In the genomic region with DNA sequence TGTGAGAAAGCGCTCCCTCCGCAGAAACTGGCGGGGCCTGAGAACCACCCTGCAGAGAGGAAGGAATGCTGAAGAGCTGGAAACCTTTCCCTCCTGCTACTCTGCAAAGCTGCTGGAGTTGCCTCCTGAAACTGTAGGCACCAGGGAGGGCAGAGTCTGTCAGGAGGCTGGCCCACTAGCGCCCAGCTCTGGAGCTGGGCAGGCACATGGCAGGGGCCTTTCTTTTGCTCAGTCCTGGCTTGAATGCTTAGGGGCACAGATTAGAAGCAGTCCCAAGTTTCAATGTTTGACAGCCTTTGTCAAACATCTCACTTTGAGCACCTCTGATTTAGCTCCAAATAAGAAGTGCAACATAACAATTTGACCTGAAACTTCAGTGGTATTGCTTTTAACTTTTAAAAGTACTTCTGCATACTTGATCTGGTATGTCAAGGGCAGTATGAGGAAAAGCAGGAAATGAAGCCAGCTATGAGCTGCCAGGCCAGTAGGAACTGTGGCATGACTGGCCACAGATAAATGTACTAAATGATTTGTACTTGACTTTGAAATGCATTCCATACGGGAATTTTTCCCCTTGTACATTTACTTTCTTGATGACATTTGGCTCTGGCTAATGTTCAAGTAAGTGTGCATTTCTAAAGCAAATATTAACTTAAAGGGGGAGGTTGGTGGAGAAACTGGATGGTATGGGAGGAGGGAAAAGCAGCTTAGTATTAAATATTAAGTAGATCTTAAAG, we compare ENCODE assay signal across 1 cellular context.
TF ChIP-seq lines count a peak whose summit lies in the region.

No MANE protein-coding gene starts in this region.

TF ChIP-seq in SK-N-SH, 30 proteins besides CTCF, POLR2A, EP300 and RAD21:
- TF ChIP-seq GATA2 (CRISPR knock-in tag; IDR thresholded peaks at IDR 0.05) (no peak), POLR2AphosphoS5 (IDR thresholded peaks at IDR 0.05; ENCODE audit: low read depth, low read length) (peak; percentile 51; the same call in 1 of the 2 replicates), FOXM1 (IDR thresholded peaks at IDR 0.05; ENCODE audit: low read depth) (no peak), SIN3A (IDR thresholded peaks at IDR 0.05; ENCODE audit: borderline replicate concordance, low read depth, low read length) (peak; percentile 39; the same call in 1 of the 2 replicates), TCF12 (IDR thresholded peaks at IDR 0.05) (peak; percentile 90), PBX3 (IDR thresholded peaks at IDR 0.05) (peak; percentile 85), USF2 (IDR thresholded peaks at IDR 0.05; ENCODE audit: borderline replicate concordance, low read depth, low read length) (no peak), ELF1 (IDR thresholded peaks at IDR 0.05) (peak; percentile 49; the same call in 1 of the 2 replicates), MXI1 (IDR thresholded peaks at IDR 0.05; ENCODE audit: low read depth, low read length) (no peak), RXRA (IDR thresholded peaks at IDR 0.05; ENCODE audit: borderline replicate concordance, low read depth) (peak; percentile 20; the same call in 1 of the 2 replicates), JUND (IDR thresholded peaks at IDR 0.05) (peak; percentile 71), NFIC (IDR thresholded peaks at IDR 0.05; ENCODE audit: borderline replicate concordance) (peak; percentile 83), ZBTB33 (IDR thresholded peaks at IDR 0.05; ENCODE audit: borderline replicate concordance, low read depth) (0 out of 2 replicates have a peak, but pooled peaks have one; percentile 24), TEAD4 (IDR thresholded peaks at IDR 0.05; ENCODE audit: borderline replicate concordance, insufficient read depth) (peak; percentile 74; the same call in 1 of the 2 replicates), TAF1 (IDR thresholded peaks at IDR 0.05; ENCODE audit: borderline replicate concordance, low read depth, low read length) (no peak), FOSL2 (IDR thresholded peaks at IDR 0.05; ENCODE audit: borderline replicate concordance, low read depth) (peak; percentile 46; the same call in 1 of the 2 replicates), GABPA (IDR thresholded peaks at IDR 0.05; ENCODE audit: low read depth) (no peak), YY1 (IDR thresholded peaks at IDR 0.05; ENCODE audit: low read depth) (no peak)
- TF ChIP-seq, protein P1, sequence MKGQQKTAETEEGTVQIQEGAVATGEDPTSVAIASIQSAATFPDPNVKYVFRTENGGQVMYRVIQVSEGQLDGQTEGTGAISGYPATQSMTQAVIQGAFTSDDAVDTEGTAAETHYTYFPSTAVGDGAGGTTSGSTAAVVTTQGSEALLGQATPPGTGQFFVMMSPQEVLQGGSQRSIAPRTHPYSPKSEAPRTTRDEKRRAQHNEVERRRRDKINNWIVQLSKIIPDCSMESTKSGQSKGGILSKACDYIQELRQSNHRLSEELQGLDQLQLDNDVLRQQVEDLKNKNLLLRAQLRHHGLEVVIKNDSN (IDR thresholded peaks at IDR 0.05; ENCODE audit: borderline replicate concordance, low read depth) = no peak
- TF ChIP-seq, protein P2, sequence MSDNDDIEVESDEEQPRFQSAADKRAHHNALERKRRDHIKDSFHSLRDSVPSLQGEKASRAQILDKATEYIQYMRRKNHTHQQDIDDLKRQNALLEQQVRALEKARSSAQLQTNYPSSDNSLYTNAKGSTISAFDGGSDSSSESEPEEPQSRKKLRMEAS (IDR thresholded peaks at IDR 0.05; ENCODE audit: low read depth) = 0 out of 2 replicates have a peak, but pooled peaks have one; percentile 25
